In the genomic region with DNA sequence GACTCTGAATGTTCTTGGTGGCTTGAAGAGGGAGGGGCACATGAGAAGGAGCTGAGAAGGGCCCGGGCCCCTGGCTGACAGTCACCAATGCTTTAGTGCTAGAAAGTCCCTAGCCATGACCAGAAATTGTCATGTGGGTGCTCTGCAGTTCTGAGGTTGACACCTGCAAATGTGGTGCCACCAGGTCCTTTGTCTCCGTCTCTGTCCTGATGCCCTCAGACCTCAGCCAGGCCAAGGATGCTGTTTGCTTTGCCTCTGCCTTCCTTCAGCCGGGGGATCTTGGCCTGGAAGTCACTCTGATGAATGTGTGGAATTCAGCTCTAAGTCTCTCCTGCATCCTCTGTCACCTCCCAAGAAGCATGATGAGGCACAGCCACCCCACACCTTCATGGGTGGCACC, we compare ENCODE assay signal across 26 cellular contexts.
"Had no signal": no experiment of that assay in that cellular context is flagged by ENCODE, and none has a peak within 500 bp of the region (broad histone marks: within the 10 kb centered on the region; RNA-seq: fewer than 3 reads in every experiment).

No MANE protein-coding gene starts in this region.

- H3K9ac ChIP-seq: parathyroid adenoma, SK-N-SH had no signal

- H3K4me1 ChIP-seq: esophagus squamous epithelium, parathyroid adenoma, upper lobe of left lung, vagina had no signal

- DNase-seq: activated CD4-positive, alpha-beta T cell treated with anti-CD3 and anti-CD28 coated beads for 4 hours; activated CD4-positive, alpha-beta T cell treated with anti-CD3 and anti-CD28 coated beads, Interleukin-2, amount 50 U/mL, for 4 hours; activated gamma-delta T cell treated with Interleukin-2 at 50 U/mL for 16 hours; activated naive CD4-positive, alpha-beta T cell treated with anti-CD3 and anti-CD28 coated beads, Interleukin-2, amount 50 U/mL, for 16 hours; activated T-cell treated with anti-CD3 and anti-CD28 coated beads for 4 hours; amniotic stem cell; brain microvascular endothelial cell; central memory CD4-positive, alpha-beta T cell; esophagus squamous epithelium; foreskin melanocyte; left ventricle myocardium superior; right cardiac atrium; SK-N-SH; stimulated activated CD4-positive, alpha-beta T cell treated with anti-CD3 and anti-CD28 coated beads, Interleukin-4, amount 100 ng/mL, for 1 hour; substantia nigra; SW 1271; T-helper 9 cell; thyroid gland; upper lobe of left lung had no signal

- H2AFZ ChIP-seq: parathyroid adenoma had no signal

- H3K27ac Mint-ChIP-seq: activated T-helper 1 cell treated with anti-CD3 and anti-CD28 coated beads, Interleukin-12 subunit alpha, Interleukin-12 subunit beta, Interleukin-2, Interleukin-4 antibody, amounts not matched to agents 30 ng/mL and 10 ng/mL and 1 ng/mL, durations not matched to agents 14 hours and 24 hours and 36 hours; stimulated activated naive CD8-positive, alpha-beta T cell treated with anti-CD3 and anti-CD28 coated beads, Interleukin-15, Interleukin-2, amounts not matched to agents 100 ng/mL and 50 ng/mL, for 24 hours; T-helper 1 cell treated with Interleukin-12 subunit alpha and Interleukin-12 subunit beta and Interleukin-4 antibody, amounts not matched to agents 30 μg/mL and 1 μg/mL, for 36 hours had no signal

- H3K9me3 ChIP-seq: esophagus squamous epithelium, SK-N-SH, thyroid gland, upper lobe of left lung, vagina had no signal

- H3K4me3 Mint-ChIP-seq: activated T-helper 1 cell treated with anti-CD3 and anti-CD28 coated beads, Interleukin-12 subunit alpha, Interleukin-12 subunit beta, Interleukin-2, Interleukin-4 antibody, amounts not matched to agents 30 ng/mL and 10 ng/mL and 1 ng/mL, durations not matched to agents 14 hours and 24 hours and 36 hours; stimulated activated naive CD8-positive, alpha-beta T cell treated with anti-CD3 and anti-CD28 coated beads, Interleukin-15, Interleukin-2, amounts not matched to agents 100 ng/mL and 50 ng/mL, for 24 hours; T-helper 1 cell treated with Interleukin-12 subunit alpha and Interleukin-12 subunit beta and Interleukin-4 antibody, amounts not matched to agents 30 μg/mL and 1 μg/mL, for 36 hours had no signal

- ATAC-seq: left ventricle myocardium superior, right cardiac atrium had no signal

- H3K4me2 ChIP-seq: SK-N-SH had no signal

- H3K9me3 Mint-ChIP-seq: activated T-helper 1 cell treated with anti-CD3 and anti-CD28 coated beads, Interleukin-12 subunit alpha, Interleukin-12 subunit beta, Interleukin-2, Interleukin-4 antibody, amounts not matched to agents 30 ng/mL and 10 ng/mL and 1 ng/mL, durations not matched to agents 14 hours and 24 hours and 36 hours; stimulated activated naive CD8-positive, alpha-beta T cell treated with anti-CD3 and anti-CD28 coated beads, Interleukin-15, Interleukin-2, amounts not matched to agents 100 ng/mL and 50 ng/mL, for 24 hours; T-helper 1 cell treated with Interleukin-12 subunit alpha and Interleukin-12 subunit beta and Interleukin-4 antibody, amounts not matched to agents 30 μg/mL and 1 μg/mL, for 36 hours had no signal

- H3K27me3 ChIP-seq: brain microvascular endothelial cell, thyroid gland, upper lobe of left lung, vagina had no signal

- H3K36me3 ChIP-seq: brain microvascular endothelial cell, esophagus squamous epithelium, thyroid gland, upper lobe of left lung, vagina had no signal

- H3K79me2 ChIP-seq: parathyroid adenoma had no signal

- H3K27ac ChIP-seq: brain microvascular endothelial cell, epithelial cell of prostate, esophagus squamous epithelium, parathyroid adenoma, thyroid gland, upper lobe of left lung, vagina, VCaP had no signal

- H3K4me3 ChIP-seq: esophagus squamous epithelium, thyroid gland, upper lobe of left lung, vagina had no signal
